ENCODE assay signal across 1 cellular context in the genomic region with DNA sequence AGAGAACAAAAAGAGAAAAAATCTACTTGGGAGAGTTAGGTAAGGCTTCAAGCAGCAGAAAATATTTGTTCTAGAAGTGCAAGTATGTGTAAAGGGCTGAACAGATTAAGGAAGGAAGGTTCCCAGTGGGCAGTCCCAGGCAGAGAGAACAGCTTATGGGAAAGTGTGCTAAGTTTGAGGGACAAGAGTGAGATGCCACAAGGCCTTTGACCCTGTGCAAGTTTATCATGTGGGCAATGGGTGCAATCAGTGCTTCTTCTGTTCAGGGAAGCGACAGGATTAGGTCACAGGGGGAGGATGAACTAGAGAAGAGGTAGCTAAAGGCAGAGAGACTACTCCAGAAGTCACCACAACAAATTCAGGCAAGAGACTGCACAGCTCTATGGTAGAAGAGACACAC.
TF ChIP-seq lines count a peak whose summit lies in the region.

No MANE protein-coding gene starts in this region.

TF ChIP-seq in GM12878, 131 proteins besides CTCF, POLR2A, EP300 and RAD21 (continued from another document):
- TF ChIP-seq, protein P1, sequence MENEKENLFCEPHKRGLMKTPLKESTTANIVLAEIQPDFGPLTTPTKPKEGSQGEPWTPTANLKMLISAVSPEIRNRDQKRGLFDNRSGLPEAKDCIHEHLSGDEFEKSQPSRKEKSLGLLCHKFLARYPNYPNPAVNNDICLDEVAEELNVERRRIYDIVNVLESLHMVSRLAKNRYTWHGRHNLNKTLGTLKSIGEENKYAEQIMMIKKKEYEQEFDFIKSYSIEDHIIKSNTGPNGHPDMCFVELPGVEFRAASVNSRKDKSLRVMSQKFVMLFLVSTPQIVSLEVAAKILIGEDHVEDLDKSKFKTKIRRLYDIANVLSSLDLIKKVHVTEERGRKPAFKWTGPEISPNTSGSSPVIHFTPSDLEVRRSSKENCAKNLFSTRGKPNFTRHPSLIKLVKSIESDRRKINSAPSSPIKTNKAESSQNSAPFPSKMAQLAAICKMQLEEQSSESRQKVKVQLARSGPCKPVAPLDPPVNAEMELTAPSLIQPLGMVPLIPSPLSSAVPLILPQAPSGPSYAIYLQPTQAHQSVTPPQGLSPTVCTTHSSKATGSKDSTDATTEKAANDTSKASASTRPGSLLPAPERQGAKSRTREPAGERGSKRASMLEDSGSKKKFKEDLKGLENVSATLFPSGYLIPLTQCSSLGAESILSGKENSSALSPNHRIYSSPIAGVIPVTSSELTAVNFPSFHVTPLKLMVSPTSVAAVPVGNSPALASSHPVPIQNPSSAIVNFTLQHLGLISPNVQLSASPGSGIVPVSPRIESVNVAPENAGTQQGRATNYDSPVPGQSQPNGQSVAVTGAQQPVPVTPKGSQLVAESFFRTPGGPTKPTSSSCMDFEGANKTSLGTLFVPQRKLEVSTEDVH (IDR thresholded peaks at IDR 0.05; ENCODE audit: low read depth, partially characterized antibody), result no peak
- TF ChIP-seq TARDBP (IDR thresholded peaks at IDR 0.05; ENCODE audit: borderline replicate concordance), result no peak
TF ChIP-seq in GM12878: peak in this region for 0.
